Comparison of ENCODE assay signal across 16 cellular contexts in genomic region chr20:22412977-22413868, GRCh38.
"Had no signal": no experiment of that assay in that cellular context is flagged by ENCODE, and none has a peak within 500 bp of the region (broad histone marks: within the 10 kb centered on the region; RNA-seq: fewer than 3 reads in every experiment).

No MANE protein-coding gene starts in this region.

- H3K27ac ChIP-seq: brain microvascular endothelial cell, coronary artery, esophagus muscularis mucosa had no signal

- H3K36me3 Mint-ChIP-seq: activated naive CD8-positive, alpha-beta T cell treated with anti-CD3 and anti-CD28 coated beads for 36 hours had no signal

- ATAC-seq: activated CD8-positive, alpha-beta T cell treated with anti-CD3 and anti-CD28 coated beads, Interleukin-2, amount 10 ng/mL, durations not matched to agents 7 days and 5 days; activated T-cell treated with anti-CD3 and anti-CD28 coated beads, Interleukin-2, amount 50 U/mL, for 72 hours had no signal

- H3K4me3 Mint-ChIP-seq: activated B cell treated with CpG ODN at 0.5 μM for 24 hours; activated CD8-positive, alpha-beta T cell treated with anti-CD3 and anti-CD28 coated beads, Interleukin-2, amount 10 ng/mL, durations not matched to agents 7 days and 5 days; activated naive CD8-positive, alpha-beta T cell treated with anti-CD3 and anti-CD28 coated beads for 36 hours; activated T-cell treated with anti-CD3 and anti-CD28 coated beads, Interleukin-2, amount 50 U/mL, for 72 hours; central memory CD8-positive, alpha-beta T cell; nephron; stimulated activated naive CD8-positive, alpha-beta T cell treated with anti-CD3 and anti-CD28 coated beads, Interleukin-15, Interleukin-2, amounts not matched to agents 100 ng/mL and 50 ng/mL, for 24 hours had no signal

- H3K27me3 ChIP-seq: brain microvascular endothelial cell, esophagus muscularis mucosa had no signal

- H3K4me1 Mint-ChIP-seq: activated B cell treated with CpG ODN at 0.5 μM for 24 hours; activated naive CD8-positive, alpha-beta T cell treated with anti-CD3 and anti-CD28 coated beads for 36 hours; central memory CD8-positive, alpha-beta T cell had no signal

- DNase-seq: activated B cell treated with CpG ODN at 0.5 μM for 24 hours; activated CD4-positive, alpha-beta T cell treated with anti-CD3 and anti-CD28 coated beads for 48 hours; activated CD8-positive, alpha-beta memory T cell treated with anti-CD3 and anti-CD28 coated beads, Interleukin-2, amount 50 U/mL, for 4 hours; activated CD8-positive, alpha-beta T cell treated with anti-CD3 and anti-CD28 coated beads, Interleukin-2, amount 10 ng/mL, durations not matched to agents 7 days and 5 days; activated gamma-delta T cell treated with Interleukin-2 at 50 U/mL for 16 hours; activated naive CD8-positive, alpha-beta T cell treated with anti-CD3 and anti-CD28 coated beads for 36 hours; activated T-cell treated with anti-CD3 and anti-CD28 coated beads, Interleukin-2, amount 50 U/mL, for 72 hours; brain microvascular endothelial cell; hippocampal formation; left ventricle myocardium superior had no signal

- H3K9me3 ChIP-seq: esophagus muscularis mucosa had no signal

- H3K27ac Mint-ChIP-seq: activated B cell treated with CpG ODN at 0.5 μM for 24 hours; activated CD8-positive, alpha-beta T cell treated with anti-CD3 and anti-CD28 coated beads, Interleukin-2, amount 10 ng/mL, durations not matched to agents 7 days and 5 days; activated naive CD8-positive, alpha-beta T cell treated with anti-CD3 and anti-CD28 coated beads for 36 hours; activated T-cell treated with anti-CD3 and anti-CD28 coated beads, Interleukin-2, amount 50 U/mL, for 72 hours; stimulated activated naive CD8-positive, alpha-beta T cell treated with anti-CD3 and anti-CD28 coated beads, Interleukin-15, Interleukin-2, amounts not matched to agents 100 ng/mL and 50 ng/mL, for 24 hours; type B pancreatic cell had no signal

- H3K36me3 ChIP-seq: brain microvascular endothelial cell, esophagus muscularis mucosa had no signal

- H3K27me3 Mint-ChIP-seq: central memory CD8-positive, alpha-beta T cell had no signal

- H3K4me3 ChIP-seq: coronary artery, esophagus muscularis mucosa had no signal

- H3K4me1 ChIP-seq: esophagus muscularis mucosa had no signal
